Comparison of ENCODE assay signal across 8 cellular contexts in genomic region chr16:82169861-82170845, GRCh38. TPM values are rescaled to one million over a fixed set of nuclear protein-coding genes. Genes with fewer than 3 reads are reported as not detected.
DNase-seq lines count a peak whose midpoint lies in the region; ATAC-seq and TF ChIP-seq lines count a peak whose summit lies in the region.

MPHOSPH6 (minus strand) TSS chr16:82170224; CDS start chr16:82170175, 49 bp downstream.

- ATAC-seq in GM18909 (IDR thresholded peaks at IDR 0.05; ENCODE audit: poor library complexity, unreplicated experiment) (peak; percentile 96), HG03159 (IDR thresholded peaks at IDR 0.05; ENCODE audit: unreplicated experiment) (peak; percentile 96)

- peak; percentile 97 for DNase-seq in AG08396 (ENCODE audit: low spot score)
- peak; percentile 41 to 81 for DNase-seq in NCI-H446 (lab: John Stamatoyannopoulos, UW)
- peak; percentile 85 for DNase-seq in activated CD4-positive, alpha-beta T cell treated with anti-CD3 and anti-CD28 coated beads for 1 hour
- peak; percentile 87 for DNase-seq in cerebellum (ENCODE audit: low spot score)
- peak; percentile 38 for DNase-seq in kidney epithelial cell (ENCODE audit: low read depth)
- DNase-seq in stimulated activated CD4-positive, alpha-beta T cell treated with anti-CD3 and anti-CD28 coated beads, Interleukin-15, amount 100 ng/mL, for 24 hours: peak; percentile 92

- H3K36me3 ChIP-seq in kidney epithelial cell (ENCODE audit: control insufficient read depth, insufficient read depth, low read length): no peaks in the 10 kb centered on the region

- peaks cover 5% of the 10 kb centered on the region for H3K27me3 ChIP-seq in kidney epithelial cell (ENCODE audit: control insufficient read depth, insufficient read depth, low read length)

- TF ChIP-seq CTCF in kidney epithelial cell (IDR thresholded peaks at IDR 0.05; ENCODE audit: insufficient read depth, low read length, poor library complexity, severe bottlenecking): no peak

- peak within 1 kb of the TSS; percentile 64 for H3K4me3 ChIP-seq in kidney epithelial cell (ENCODE audit: low read depth, low read length)

RNA-seq across cellular contexts. Expression of gene MPHOSPH6, which starts in this region (rescaled TPM):
- 62.5 TPM for total RNA-seq in cerebellum
- total RNA-seq in kidney epithelial cell: 33.7 and 37.1 TPM in 2 replicates

Comparison
In these comparisons a context has a peak if more than half of its experiments do, and no peak if none do; other contexts are left out.
1. Peak in every context shown above with its lines: DNase-seq, ATAC-seq and H3K4me3 ChIP-seq.
2. DNase-seq: peak in every context shown above with its lines; median percentile 97 in AG08396; 92 in stimulated activated CD4-positive, alpha-beta T cell treated with anti-CD3 and anti-CD28 coated beads, Interleukin-15, amount 100 ng/mL, for 24 hours; 87 in cerebellum; 85 in activated CD4-positive, alpha-beta T cell treated with anti-CD3 and anti-CD28 coated beads for 1 hour; 61 in NCI-H446; 38 in kidney epithelial cell.